Comparison of ENCODE assay signal across 1 cellular context in genomic region chr1:27868932-27869718, GRCh38.
TF ChIP-seq lines count a peak whose summit lies in the region.

No MANE protein-coding gene starts in this region.

TF ChIP-seq in K562, 482 proteins besides CTCF, POLR2A, EP300 and RAD21 (continued from another document and continues in another):
- TF ChIP-seq TRIM25 (IDR thresholded peaks at IDR 0.05; ENCODE audit: borderline replicate concordance) (no peak), CHD1 (IDR thresholded peaks at IDR 0.05; ENCODE audit: low read length) (no peak), TFE3 (CRISPR knock-in tag; IDR thresholded peaks at IDR 0.05) (peak; percentile 98), DMBX1 (CRISPR knock-in tag; IDR thresholded peaks at IDR 0.05; ENCODE audit: borderline replicate concordance) (no peak; the same call in 1 of the 2 replicates), RB1 (IDR thresholded peaks at IDR 0.05; ENCODE audit: low read depth) (0 out of 2 replicates have a peak, but pooled peaks have one; percentile 11), THRA (IDR thresholded peaks at IDR 0.05) (no peak), TEAD1 (CRISPR knock-in tag; IDR thresholded peaks at IDR 0.05) (no peak), NR2C2 (CRISPR knock-in tag; IDR thresholded peaks at IDR 0.05) (no peak; the same call in 1 of the 2 replicates), NR2C2 (tag; IDR thresholded peaks at IDR 0.05) (0 out of 2 replicates have a peak, but pooled peaks have one; percentile 28), PKNOX1 (IDR thresholded peaks at IDR 0.05) (peak; percentile 26; the same call in 1 of the 2 replicates), TEAD4 (IDR thresholded peaks at IDR 0.05; ENCODE audit: low read length) (no peak), TEAD4 (CRISPR knock-in tag; IDR thresholded peaks at IDR 0.05; ENCODE audit: borderline replicate concordance) (0 out of 2 replicates have a peak, but pooled peaks have one; percentile 59), ZNF12 (CRISPR knock-in tag; IDR thresholded peaks at IDR 0.05) (no peak), ZBTB5 (IDR thresholded peaks at IDR 0.05) (no peak), E2F6 (IDR thresholded peaks at IDR 0.05; ENCODE audit: borderline replicate concordance in 1 of 2, extremely low read depth in 1 of 2, insufficient read depth in 1 of 2, insufficient read length in 1 of 2, low read depth in 1 of 2, low read length in 1 of 2, poor library complexity in 1 of 2, severe bottlenecking in 1 of 2) (no peak), ZNF766 (CRISPR knock-in tag; conservative IDR thresholded peaks at IDR 0.05) (0 out of 2 replicates have a peak, but pooled peaks have one; percentile 38), CBX3 (IDR thresholded peaks at IDR 0.05; ENCODE audit: borderline replicate concordance in 1 of 2, low read length in 2 of 2) (no peak), ZNF511 (CRISPR knock-in tag; IDR thresholded peaks at IDR 0.05) (0 out of 2 replicates have a peak, but pooled peaks have one; percentile 33), ZNF354B (CRISPR knock-in tag; IDR thresholded peaks at IDR 0.05) (no peak), FOXP1 (CRISPR knock-in tag; IDR thresholded peaks at IDR 0.05) (no peak), PHF21A (IDR thresholded peaks at IDR 0.05; ENCODE audit: borderline replicate concordance, low read depth) (no peak), ETV1 (tag; conservative IDR thresholded peaks at IDR 0.05; ENCODE audit: low read depth) (no peak), CGGBP1 (CRISPR knock-in tag; IDR thresholded peaks at IDR 0.05) (no peak), ZBTB49 (CRISPR knock-in tag; IDR thresholded peaks at IDR 0.05; ENCODE audit: borderline replicate concordance) (no peak), CHD4 (IDR thresholded peaks at IDR 0.05; ENCODE audit: insufficient read depth, insufficient replicate concordance, low read depth, low read length, poor library complexity, severe bottlenecking) (no peak), ZFP1 (CRISPR knock-in tag; IDR thresholded peaks at IDR 0.05) (no peak), KLF1 (tag; IDR thresholded peaks at IDR 0.05) (no peak), USF2 (CRISPR knock-in tag; IDR thresholded peaks at IDR 0.05) (peak; percentile 67; the same call in 1 of the 2 replicates)
